22 cellular contexts compared by ENCODE assay signal in genomic region chr2:47178359-47178758, GRCh38. TPM values are rescaled to one million over a fixed set of nuclear protein-coding genes. Genes with fewer than 3 reads are reported as not detected.
DNase-seq lines count a peak whose midpoint lies in the region; ATAC-seq and TF ChIP-seq lines count a peak whose summit lies in the region.
"Had no signal": no experiment of that assay in that cellular context is flagged by ENCODE, and none has a peak within 500 bp of the region (broad histone marks: within the 10 kb centered on the region; RNA-seq: fewer than 3 reads in every experiment).

No MANE protein-coding gene starts in this region.

- H3F3A ChIP-seq in neural cell (ENCODE audit: insufficient read depth, low read length, poor library complexity, severe bottlenecking), result peaks cover 7% of the 10 kb centered on the region

- peak overlapping the region; percentile 99 for H3K27ac Mint-ChIP-seq in CD4-positive, alpha-beta T cell

- no peak overlapping the region for H3K4me2 ChIP-seq in neural cell (ENCODE audit: low read length)

- no peaks in the 10 kb centered on the region for H3K27me3 ChIP-seq in CD4-positive, alpha-beta T cell (ENCODE audit: control insufficient read depth, insufficient read depth, low read length)
- H3K27me3 ChIP-seq in HUES48 (ENCODE audit: control insufficient read depth, insufficient read depth, low read length) (no peaks in the 10 kb centered on the region), neural cell (ENCODE audit: insufficient read depth, low read depth, low read length) (no peaks in the 10 kb centered on the region)
- H3K27me3 ChIP-seq: BLaER1 treated with 17β-estradiol and CSF1 and Interleukin-3, amounts not matched to agents 10 nM and 100 nM had no signal

- H3K79me2 ChIP-seq in neural cell (replicated peaks; ENCODE audit: insufficient read depth, low read length), result peaks cover 21% of the 10 kb centered on the region

- CTCF ChIA-PET in CD4-positive, alpha-beta T cell (lab: Charles Lee), result no interaction called here

- peak overlapping the region; percentile 16; the same call in 1 of the 2 replicates for H3K4me3 ChIP-seq in HUES48 (ENCODE audit: low read depth, low read length)
- H3K4me3 ChIP-seq in neural cell (ENCODE audit: low read length), result no peak overlapping the region
- H3K4me3 ChIP-seq: BLaER1 treated with 17β-estradiol and CSF1 and Interleukin-3, amounts not matched to agents 10 nM and 100 nM; SK-N-MC had no signal

- TF ChIP-seq EP300 in neural cell (conservative IDR thresholded peaks at IDR 0.05; ENCODE audit: poor library complexity, severe bottlenecking), result no peak

- peaks cover 16% of the 10 kb centered on the region for H3K27me3 Mint-ChIP-seq in CD4-positive, alpha-beta T cell

- no peak overlapping the region for H3K27ac ChIP-seq in CD4-positive, alpha-beta T cell (ENCODE audit: low read depth, low read length)
- H3K27ac ChIP-seq in HUES48 (ENCODE audit: low read depth, low read length) (peak overlapping the region; percentile 66), caudate nucleus (ENCODE audit: low read depth, low read length) (peak overlapping the region; percentile 15), neural cell (ENCODE audit: low read length) (no peak overlapping the region)
- H3K27ac ChIP-seq: BLaER1 treated with 17β-estradiol and CSF1 and Interleukin-3, amounts not matched to agents 10 nM and 100 nM; SK-N-MC had no signal

- peaks cover 41% of the 10 kb centered on the region for H3K4me1 Mint-ChIP-seq in CD4-positive, alpha-beta T cell (ENCODE audit: low read depth)

- no peaks in the 10 kb centered on the region for H3K9me3 Mint-ChIP-seq in CD4-positive, alpha-beta T cell

- ATAC-seq in CD4-positive, alpha-beta T cell (ENCODE audit: poor library complexity), result no peak
- no peak for ATAC-seq in GM21367 (IDR thresholded peaks at IDR 0.05; ENCODE audit: unreplicated experiment)
- ATAC-seq in HG03108 (IDR thresholded peaks at IDR 0.05; ENCODE audit: unreplicated experiment), result no peak

- H3K36me3 Mint-ChIP-seq in CD4-positive, alpha-beta T cell (ENCODE audit: low read depth), result peaks cover 30% of the 10 kb centered on the region

- peaks cover 20% of the 10 kb centered on the region for H4K20me1 ChIP-seq in neural cell (ENCODE audit: insufficient read depth)

- peak overlapping the region; percentile 12 for H2AFZ ChIP-seq in neural cell (ENCODE audit: low read depth, low read length)

- POLR2A ChIA-PET in CD4-positive, alpha-beta T cell (lab: Charles Lee), result interaction anchor here (1.6 kb wide), 1 partner anchor 262 kb away, joined by 3 read pairs; no protein-coding TSS in a partner anchor

- TF ChIP-seq RAD21 in neural cell (conservative IDR thresholded peaks at IDR 0.05), result no peak

- no peak for TF ChIP-seq CTCF in CD4-positive, alpha-beta T cell (IDR thresholded peaks at IDR 0.05)
- TF ChIP-seq CTCF in neural cell (IDR thresholded peaks at IDR 0.05; ENCODE audit: poor library complexity, severe bottlenecking), result no peak

- H3K9ac ChIP-seq in HUES48 (ENCODE audit: low read depth, low read length) (no peak overlapping the region), neural cell (ENCODE audit: low read length) (no peak overlapping the region)
- H3K9ac ChIP-seq: BLaER1 treated with 17β-estradiol and CSF1 and Interleukin-3, amounts not matched to agents 10 nM and 100 nM had no signal

- H3K36me3 ChIP-seq in HUES48 (ENCODE audit: control insufficient read depth, insufficient read depth, low read length) (peaks cover 3% of the 10 kb centered on the region; the same call in 1 of the 2 replicates), neural cell (ENCODE audit: insufficient read depth, low read length) (no peaks in the 10 kb centered on the region)

- H3K4me1 ChIP-seq in HUES48 (ENCODE audit: control insufficient read depth, insufficient read depth, low read length), result peaks cover 40% of the 10 kb centered on the region

- H3K4me3 Mint-ChIP-seq in CD4-positive, alpha-beta T cell, result no peak overlapping the region

- intact Hi-C loops in CD4-positive, alpha-beta T cell (cut with DNase I, micrococcal nuclease), result no loop called here

- no peaks in the 10 kb centered on the region for H3K9me2 ChIP-seq in neural cell (ENCODE audit: insufficient read depth, low read length)

- no peaks in the 10 kb centered on the region for H3K9me3 ChIP-seq in CD4-positive, alpha-beta T cell (ENCODE audit: control insufficient read depth, low read length)
- H3K9me3 ChIP-seq in HUES48 (ENCODE audit: control insufficient read depth, insufficient read depth, low read length), result no peaks in the 10 kb centered on the region
- no peaks in the 10 kb centered on the region for H3K9me3 ChIP-seq in neural cell (ENCODE audit: low read length)
- H3K9me3 ChIP-seq: BLaER1 treated with 17β-estradiol and CSF1 and Interleukin-3, amounts not matched to agents 10 nM and 100 nM had no signal

- no peak for DNase-seq in CD4-positive, alpha-beta T cell
- DNase-seq in caudate nucleus (lab: John Stamatoyannopoulos, UW) (no peak), activated gamma-delta T cell treated with Interleukin-2 at 50 U/mL for 16 hours (no peak)
- DNase-seq in stimulated activated CD4-positive, alpha-beta T cell treated with anti-CD3 and anti-CD28 coated beads, Interleukin-4, amount 100 ng/mL, for 24 hours, result no peak
- DNase-seq: DMS 273 treated with DMSO at 0.1 percent for 48 hours, DND-41, Karpas-422, NCI-H1436, NCI-H2029 treated with DMSO at 0.1 percent for 48 hours, NCI-H2171 treated with DMSO at 0.1 percent for 48 hours, NCI-H446 treated with DMSO at 0.1 percent for 48 hours, NCI-H69, SHP77 had no signal

TF ChIP-seq in neural cell, 6 proteins besides CTCF, POLR2A, EP300 and RAD21:
- no peak for TF ChIP-seq POLR2AphosphoS5 (IDR thresholded peaks at IDR 0.05)

RNA-seq across cellular contexts. Expression of gene CALM2, which starts 2.0 kb away (rescaled TPM):
- total RNA-seq in CD4-positive, alpha-beta T cell, result 100 to 1,000 TPM; 152 to 155 TPM
- polyA plus RNA-seq in neural cell, result 2,754 and 3,027 TPM in 2 replicates
- polyA minus RNA-seq in neural cell, result 581 and 749 TPM in 2 replicates

RNA-seq across cellular contexts. Expression of gene STPG4, which starts 23.3 kb away (rescaled TPM):
- not detected for total RNA-seq in CD4-positive, alpha-beta T cell
- polyA plus RNA-seq in neural cell, result 0.98 TPM in 1 of 2 replicates, not detected in the other
- polyA minus RNA-seq in neural cell, result 1.5 and 1.7 TPM in 2 replicates
- total RNA-seq: H4, MCF 10A, RPMI7951 had no signal

Comparison
In these comparisons a context has a peak if more than half of its experiments do, and no peak if none do; other contexts are left out.
1. H3K27ac ChIP-seq: peak in HUES48 (single experiment) and caudate nucleus (single experiment); none in CD4-positive, alpha-beta T cell (single experiment) and neural cell (single experiment).